Comparison of ENCODE assay signal across 26 cellular contexts in the genomic region with DNA sequence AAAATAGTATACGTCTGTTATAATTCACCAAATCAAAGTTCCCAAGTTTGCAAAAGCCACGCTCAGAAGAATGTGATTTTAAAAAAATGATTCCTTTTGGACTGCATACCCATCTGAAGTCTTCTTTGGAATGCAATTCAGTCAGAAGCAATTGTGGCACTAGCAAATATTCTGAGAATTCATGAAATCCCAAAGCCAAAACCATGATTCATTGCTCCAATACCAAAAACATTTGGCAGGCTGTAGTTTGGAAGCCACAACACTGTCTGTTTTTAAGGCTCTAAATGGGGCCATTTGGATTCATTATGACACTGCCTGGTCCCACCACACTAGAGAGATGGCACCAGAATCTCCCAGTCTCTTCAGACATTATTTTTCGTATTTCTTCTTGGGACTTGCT. TPM values are rescaled to one million over a fixed set of nuclear protein-coding genes. Genes with fewer than 3 reads are reported as not detected.
A peak's percentile ranks its signal among the peaks of the same experiment; 100 is the strongest.
DNase-seq lines count a peak whose midpoint lies in the region; TF ChIP-seq lines count a peak whose summit lies in the region.
"Had no signal": no experiment of that assay in that cellular context is flagged by ENCODE, and none has a peak within 500 bp of the region (broad histone marks: within the 10 kb centered on the region; RNA-seq: fewer than 3 reads in every experiment).

No MANE protein-coding gene starts in this region.

- H3K27me3 Mint-ChIP-seq in chondrocyte (ENCODE audit: low read depth): peaks cover 3% of the 10 kb centered on the region
- H3K27me3 Mint-ChIP-seq: naive B cell had no signal

- H3K36me3 Mint-ChIP-seq in chondrocyte (ENCODE audit: low read depth): no peaks in the 10 kb centered on the region
- H3K36me3 Mint-ChIP-seq: CD14-positive monocyte, naive B cell had no signal

- H3K27ac ChIP-seq in SJSA1: peak overlapping the region; percentile 71
- H3K27ac ChIP-seq: ascending aorta, heart right ventricle, parathyroid adenoma, stomach, upper lobe of left lung, VCaP had no signal

- no peaks in the 10 kb centered on the region for H3K9me3 ChIP-seq in SJSA1 (replicated peaks)
- H3K9me3 ChIP-seq: ascending aorta, heart right ventricle, stomach, upper lobe of left lung had no signal

- H3K4me1 Mint-ChIP-seq in chondrocyte (ENCODE audit: low read depth): peaks cover 2% of the 10 kb centered on the region
- H3K4me1 Mint-ChIP-seq: CD14-positive monocyte, endodermal cell, naive B cell had no signal

- no peak overlapping the region for H3K27ac Mint-ChIP-seq in chondrocyte (ENCODE audit: unreplicated experiment)
- H3K27ac Mint-ChIP-seq: CD14-positive monocyte; endodermal cell; naive B cell; T-helper 1 cell treated with Interleukin-12 subunit alpha and Interleukin-12 subunit beta and Interleukin-4 antibody, amounts not matched to agents 30 μg/mL and 1 μg/mL, for 36 hours had no signal

- DNase-seq in GM03348 (ENCODE audit: low spot score): peak; percentile 47
- peak in 1 of 2 experiments; percentile 52 for DNase-seq in SJSA1 (ENCODE audit: low read depth in 1 of 2, low spot score in 2 of 2)
- DNase-seq in fibroblast of gingiva (ENCODE audit: low read depth): peak; percentile 43
- peak; percentile 42 for DNase-seq in superior temporal gyrus (ENCODE audit: extremely low spot score)
- DNase-seq in chondrocyte (ENCODE audit: low spot score): no peak
- no peak for DNase-seq in hypothalamus (lab: John Stamatoyannopoulos, UW)
- no peak for DNase-seq in NCI-H1694 treated with DMSO at 0.1 percent for 48 hours (lab: John Stamatoyannopoulos, UW)
- no peak for DNase-seq in NCI-H187 (lab: John Stamatoyannopoulos, UW)
- DNase-seq: activated naive CD4-positive, alpha-beta T cell treated with Interleukin-2 at 50 U/mL for 16 hours; activated T-cell treated with anti-CD3 and anti-CD28 coated beads for 4 hours; DMS53; endodermal cell; heart right ventricle; Karpas-422; naive B cell; NCI-H1105; NCI-H526 treated with DMSO at 0.1 percent for 48 hours; Right ventricle myocardium superior; stomach; upper lobe of left lung had no signal

- no peaks in the 10 kb centered on the region; the same call in 1 of the 2 replicates for H3K27me3 ChIP-seq in SJSA1 (replicated peaks)
- H3K27me3 ChIP-seq: ascending aorta, heart right ventricle, stomach, upper lobe of left lung had no signal

- no peak overlapping the region for H3K4me3 Mint-ChIP-seq in chondrocyte (ENCODE audit: unreplicated experiment)
- H3K4me3 Mint-ChIP-seq: CD14-positive monocyte; endodermal cell; naive B cell; T-helper 1 cell treated with Interleukin-12 subunit alpha and Interleukin-12 subunit beta and Interleukin-4 antibody, amounts not matched to agents 30 μg/mL and 1 μg/mL, for 36 hours had no signal

- no peak overlapping the region for H3K4me3 ChIP-seq in SJSA1
- H3K4me3 ChIP-seq: ascending aorta, heart right ventricle, lung, stomach, upper lobe of left lung had no signal

- no peak for TF ChIP-seq CTCF in chondrocyte (IDR thresholded peaks at IDR 0.05)

- H3K9me3 Mint-ChIP-seq in chondrocyte (ENCODE audit: low read depth): no peaks in the 10 kb centered on the region
- H3K9me3 Mint-ChIP-seq: endodermal cell; T-helper 1 cell treated with Interleukin-12 subunit alpha and Interleukin-12 subunit beta and Interleukin-4 antibody, amounts not matched to agents 30 μg/mL and 1 μg/mL, for 36 hours had no signal

- peaks cover 7% of the 10 kb centered on the region for H3K4me1 ChIP-seq in SJSA1 (replicated peaks)
- H3K4me1 ChIP-seq: ascending aorta, heart right ventricle, parathyroid adenoma, stomach, upper lobe of left lung had no signal

- H3K36me3 ChIP-seq in SJSA1: no peaks in the 10 kb centered on the region
- H3K36me3 ChIP-seq: ascending aorta, heart right ventricle, stomach, upper lobe of left lung had no signal

RNA-seq across cellular contexts. Expression of a gene that starts 21.8 kb away (rescaled TPM):
- total RNA-seq in SJSA1 (2014; rRNA removed; shearing (Covaris generic)): not detected in 2 replicates
- not detected in 3 replicates for total RNA-seq in chondrocyte
- total RNA-seq: ascending aorta, endodermal cell, heart right ventricle, lung, Right ventricle myocardium superior, stomach, upper lobe of left lung had no signal

Comparison
In these comparisons a context has a peak if more than half of its experiments do, and no peak if none do; other contexts are left out.
1. DNase-seq: peak in GM03348 (single experiment), fibroblast of gingiva (single experiment) and superior temporal gyrus (single experiment); none in chondrocyte (single experiment), hypothalamus (0 of 51), NCI-H1694 treated with DMSO at 0.1 percent for 48 hours (single experiment) and NCI-H187 (0 of 2).